ENCODE assay signal across 37 cellular contexts in the genomic region with DNA sequence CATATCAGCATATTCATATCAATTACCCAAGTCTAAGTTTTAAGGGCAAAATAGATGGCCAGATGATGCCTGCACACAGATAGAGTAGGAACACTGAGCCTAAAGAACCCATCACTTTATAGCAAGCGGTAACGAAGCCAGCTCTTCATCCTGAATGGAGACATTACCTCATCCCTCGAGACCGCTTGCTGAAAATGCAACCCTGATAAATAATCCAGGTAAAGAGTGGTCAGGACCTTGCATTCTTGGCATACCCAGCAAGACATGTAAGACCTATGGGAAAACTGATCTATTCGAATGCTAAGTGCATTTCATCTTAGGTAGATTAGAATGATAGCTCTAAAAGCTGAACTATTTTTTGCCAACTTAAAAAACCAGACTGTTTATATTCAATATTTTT. TPM values are rescaled to one million over a fixed set of nuclear protein-coding genes. Genes with fewer than 3 reads are reported as not detected.
"Had no signal": no experiment of that assay in that cellular context is flagged by ENCODE, and none has a peak within 500 bp of the region (broad histone marks: within the 10 kb centered on the region; RNA-seq: fewer than 3 reads in every experiment).

No MANE protein-coding gene starts in this region.

- H3K4me3 Mint-ChIP-seq: activated CD4-positive, alpha-beta T cell treated with anti-CD3 and anti-CD28 coated beads, Interleukin-2, amount 10 ng/mL, durations not matched to agents 24 days and 14 days; activated CD8-positive, alpha-beta T cell treated with anti-CD3 and anti-CD28 coated beads for 36 hours; activated naive CD4-positive, alpha-beta T cell treated with anti-CD3 and anti-CD28 coated beads, Interleukin-2, amount 50 U/mL, for 24 hours; activated naive CD8-positive, alpha-beta T cell treated with anti-CD3 and anti-CD28 coated beads, Interleukin-2, amount 10 ng/mL, durations not matched to agents 7 days and 5 days; activated T-cell treated with anti-CD3 and anti-CD28 coated beads, Interleukin-2, amount 50 U/mL, for 72 hours had no signal

- DNase-seq: activated CD4-positive, alpha-beta T cell treated with anti-CD3 and anti-CD28 coated beads, Interleukin-2, amount 10 ng/mL, durations not matched to agents 24 days and 14 days; activated CD4-positive, alpha-beta T cell treated with anti-CD3 and anti-CD28 coated beads, Interleukin-2, amount 50 U/mL, for 4 hours; activated CD4-positive, CD25-positive, alpha-beta regulatory T cell; activated CD8-positive, alpha-beta T cell treated with anti-CD3 and anti-CD28 coated beads for 36 hours; activated gamma-delta T cell; activated naive CD4-positive, alpha-beta T cell treated with Interleukin-2 at 50 U/mL for 16 hours; activated naive CD8-positive, alpha-beta T cell treated with anti-CD3 and anti-CD28 coated beads, Interleukin-2, amount 10 ng/mL, durations not matched to agents 7 days and 5 days; activated T-cell treated with anti-CD3 and anti-CD28 coated beads, Interleukin-2, amount 50 U/mL, for 1 hour; activated T-cell treated with anti-CD3 and anti-CD28 coated beads, Interleukin-2, amount 50 U/mL, for 72 hours; amygdala; caudate nucleus; Karpas-422; KBM-7; NCI-H1092; NCI-H1436 treated with DMSO at 0.1 percent for 48 hours; NCI-H1694 treated with DMSO at 0.1 percent for 48 hours; NCI-H2029 treated with DMSO at 0.1 percent for 48 hours; NCI-H2107; NCI-H2171; NCI-H510A; NCI-H526; NCI-H748 treated with DMSO at 0.1 percent for 48 hours; NK-92 treated with Interleukin-12 subunit alpha and Interleukin-12 subunit beta, amount 100 ng/mL, for 24 hours; PC-9; SW 1271; T-helper 1 cell; T-helper 2 cell; T-helper 9 cell had no signal

- H3K9me3 Mint-ChIP-seq: activated CD4-positive, alpha-beta T cell treated with anti-CD3 and anti-CD28 coated beads, Interleukin-2, amount 10 ng/mL, durations not matched to agents 24 days and 14 days; activated CD8-positive, alpha-beta T cell treated with anti-CD3 and anti-CD28 coated beads for 36 hours; activated naive CD4-positive, alpha-beta T cell treated with anti-CD3 and anti-CD28 coated beads, Interleukin-2, amount 50 U/mL, for 24 hours; activated naive CD8-positive, alpha-beta T cell treated with anti-CD3 and anti-CD28 coated beads, Interleukin-2, amount 10 ng/mL, durations not matched to agents 7 days and 5 days; activated T-helper 2 cell treated with anti-CD3 and anti-CD28 coated beads, Interferon-gamma antibody, Interleukin-2, Interleukin-4, amounts not matched to agents 10 μg/mL and 5 μg/mL and 100 μg/mL, durations not matched to agents 14 hours and 24 hours and 36 hours had no signal

- H3K36me3 Mint-ChIP-seq: activated naive CD4-positive, alpha-beta T cell treated with anti-CD3 and anti-CD28 coated beads, Interleukin-2, amount 50 U/mL, for 24 hours; activated naive CD8-positive, alpha-beta T cell treated with anti-CD3 and anti-CD28 coated beads, Interleukin-2, amount 10 ng/mL, durations not matched to agents 7 days and 5 days had no signal

- H3K4me3 ChIP-seq: ascending aorta, breast epithelium, PC-9 had no signal

- H2AFZ ChIP-seq: PC-9 had no signal

- FAIRE-seq: RCC 7860 had no signal

- H3K4me2 ChIP-seq: PC-9 had no signal

- H3K9me3 ChIP-seq: ascending aorta, breast epithelium had no signal

- H3K36me3 ChIP-seq: ascending aorta, breast epithelium had no signal

- H3K4me1 ChIP-seq: ascending aorta, breast epithelium had no signal

- H3K4me1 Mint-ChIP-seq: activated CD4-positive, alpha-beta T cell treated with anti-CD3 and anti-CD28 coated beads, Interleukin-2, amount 10 ng/mL, durations not matched to agents 24 days and 14 days; activated naive CD4-positive, alpha-beta T cell treated with anti-CD3 and anti-CD28 coated beads, Interleukin-2, amount 50 U/mL, for 24 hours; activated naive CD8-positive, alpha-beta T cell treated with anti-CD3 and anti-CD28 coated beads, Interleukin-2, amount 10 ng/mL, durations not matched to agents 7 days and 5 days had no signal

- H3K27ac ChIP-seq: ascending aorta, breast epithelium, PC-9, RWPE1, VCaP had no signal

- H3K27me3 ChIP-seq: ascending aorta had no signal

- H3K27ac Mint-ChIP-seq: activated CD4-positive, alpha-beta T cell treated with anti-CD3 and anti-CD28 coated beads, Interleukin-2, amount 10 ng/mL, durations not matched to agents 24 days and 14 days; activated CD8-positive, alpha-beta T cell treated with anti-CD3 and anti-CD28 coated beads for 36 hours; activated naive CD4-positive, alpha-beta T cell treated with anti-CD3 and anti-CD28 coated beads, Interleukin-2, amount 50 U/mL, for 24 hours; activated naive CD8-positive, alpha-beta T cell treated with anti-CD3 and anti-CD28 coated beads, Interleukin-2, amount 10 ng/mL, durations not matched to agents 7 days and 5 days; activated T-cell treated with anti-CD3 and anti-CD28 coated beads, Interleukin-2, amount 50 U/mL, for 72 hours; activated T-helper 2 cell treated with anti-CD3 and anti-CD28 coated beads, Interferon-gamma antibody, Interleukin-2, Interleukin-4, amounts not matched to agents 10 μg/mL and 5 μg/mL and 100 μg/mL, durations not matched to agents 14 hours and 24 hours and 36 hours had no signal

RNA-seq across cellular contexts. Expression of a gene that starts 25.3 kb away (rescaled TPM):
- total RNA-seq: activated CD4-positive, alpha-beta T cell treated with anti-CD3 and anti-CD28 coated beads, Interleukin-2, amount 10 ng/mL, durations not matched to agents 24 days and 14 days; activated CD8-positive, alpha-beta memory T cell treated with anti-CD3 and anti-CD28 coated beads for 36 hours; activated CD8-positive, alpha-beta T cell treated with anti-CD3 and anti-CD28 coated beads for 36 hours; activated T-cell treated with anti-CD3 and anti-CD28 coated beads, Interleukin-2, amount 50 U/mL, for 72 hours; activated T-helper 2 cell treated with anti-CD3 and anti-CD28 coated beads, Interferon-gamma antibody, Interleukin-2, Interleukin-4, amounts not matched to agents 10 μg/mL and 5 μg/mL and 100 μg/mL, durations not matched to agents 14 hours and 24 hours and 36 hours; ascending aorta; Right ventricle myocardium inferior had no signal
